In genomic region chr1:66136423-66136822, GRCh38 we compare ENCODE assay signal across 7 cellular contexts.
A peak's percentile ranks its signal among the peaks of the same experiment; 100 is the strongest.
DNase-seq lines count a peak whose midpoint lies in the region; ATAC-seq, FAIRE-seq and TF ChIP-seq lines count a peak whose summit lies in the region.
"Not testable (repeated sequence)": the region's sequence is repeated elsewhere in the genome, so short reads cannot be mapped to it uniquely, and the experiment has no call there.

No MANE protein-coding gene starts in this region.

- ATAC-seq in left lobe of liver (peak; percentile 26), right lobe of liver (peak in 2 of 4 donors; percentile 73 to 88)

- H3K27ac ChIP-seq in OCI-LY1 (ENCODE audit: low read depth, low read length, poor library complexity, severe bottlenecking) (peak overlapping the region; percentile 59), angular gyrus (ENCODE audit: low read depth, low read length) (peak overlapping the region; percentile 62), caudate nucleus (ENCODE audit: low read depth, low read length) (peak overlapping the region; percentile 24)
- H3K27ac ChIP-seq in right lobe of liver; small intestine (ENCODE audit: low read depth in 1 of 2, low read length in 1 of 2): not testable (repeated sequence)

- DNase-seq in Calu3; caudate nucleus (lab: John Stamatoyannopoulos, UW); left lobe of liver (ENCODE audit: low spot score): not testable (repeated sequence)
- DNase-seq in right lobe of liver (peak in 2 of 3 donors; percentile 34 to 46), small intestine (peak; percentile 44)

- H3K9me2 ChIP-seq in OCI-LY1 (ENCODE audit: low read depth, low read length): not testable (repeated sequence)

- H3K4me1 Mint-ChIP-seq in Calu3 (ENCODE audit: low read depth, unreplicated experiment): not testable (repeated sequence)

- not testable (repeated sequence) for H3K36me3 ChIP-seq in OCI-LY1 (ENCODE audit: insufficient read depth, low read length); right lobe of liver; small intestine (ENCODE audit: control insufficient read depth in 2 of 2, insufficient read depth in 2 of 2, low read length in 2 of 2)

- H3K4me1 ChIP-seq in OCI-LY1 (ENCODE audit: insufficient read depth, low read length, severe bottlenecking): peaks cover 71% of the 10 kb centered on the region
- H3K4me1 ChIP-seq in right lobe of liver; small intestine (ENCODE audit: control insufficient read depth in 2 of 2, insufficient read depth in 1 of 2, low read depth in 1 of 2, low read length in 1 of 2): not testable (repeated sequence)

- not testable (repeated sequence) for H3K36me3 Mint-ChIP-seq in Calu3 (ENCODE audit: insufficient read depth, unreplicated experiment)

- H3K9ac ChIP-seq in OCI-LY1 (ENCODE audit: low read length): not testable (repeated sequence)

- not testable (repeated sequence) for H3K79me2 ChIP-seq in OCI-LY1 (ENCODE audit: insufficient read depth, low read length)

- not testable (repeated sequence) for H3K4me3 ChIP-seq in OCI-LY1 (ENCODE audit: low read depth, low read length, poor library complexity, severe bottlenecking); right lobe of liver; small intestine (ENCODE audit: low read depth in 1 of 2, low read length in 2 of 2)

- intact Hi-C loops in Calu3 (cut with micrococcal nuclease; ENCODE audit: unreplicated experiment); right lobe of liver (cut with DNase I): not testable (repeated sequence)

- H3K4me3 Mint-ChIP-seq in Calu3 (ENCODE audit: low read depth, unreplicated experiment): not testable (repeated sequence)

- H3F3A ChIP-seq in OCI-LY1 (ENCODE audit: insufficient read depth, low read length): not testable (repeated sequence)

- TF ChIP-seq CTCF in Calu3 (IDR thresholded peaks at IDR 0.05; ENCODE audit: unreplicated experiment); OCI-LY1 (IDR thresholded peaks at IDR 0.05; ENCODE audit: low read length); right lobe of liver (IDR thresholded peaks at IDR 0.05): not testable (repeated sequence)

- not testable (repeated sequence) for H3K27me3 Mint-ChIP-seq in Calu3 (ENCODE audit: unreplicated experiment)

- H3K27me3 ChIP-seq in OCI-LY1 (ENCODE audit: insufficient read depth, low read length); right lobe of liver; small intestine (ENCODE audit: control insufficient read depth in 2 of 2, insufficient read depth in 2 of 2, low read length in 2 of 2): not testable (repeated sequence)

- H3K9me3 ChIP-seq in OCI-LY1 (ENCODE audit: low read length); right lobe of liver; small intestine (ENCODE audit: control insufficient read depth, low read depth): not testable (repeated sequence)

- WGBS in right lobe of liver (ENCODE audit: insufficient coverage, low coverage, low lambda C conversion rate, missing lambda C conversion rate): 46% methylated on average over 4 of the region's 4 CpGs
- 22 to 47% (median 31%) methylated on average over 4 of the region's 4 CpGs for WGBS in small intestine, 3 donors

- H2AFZ ChIP-seq in OCI-LY1 (ENCODE audit: low read length): not testable (repeated sequence)

- not testable (repeated sequence) for FAIRE-seq in small intestine (lab: Jason Lieb, UNC)

- not testable (repeated sequence) for H3K4me2 ChIP-seq in OCI-LY1 (ENCODE audit: low read length)

- not testable (repeated sequence) for H3K9me3 Mint-ChIP-seq in Calu3 (ENCODE audit: low read depth, unreplicated experiment)

- not testable (repeated sequence) for BruUV-seq in Calu3 (replicated peaks; lab: Mats Ljungman, UMichigan)

- TF ChIP-seq POLR2A in right lobe of liver (IDR thresholded peaks at IDR 0.05): not testable (repeated sequence)

- CTCF ChIA-PET in Calu3 (lab: Charles Lee): interaction anchor here (0.7 kb wide), 1 partner anchor 75 kb away, joined by 6 read pairs; no protein-coding TSS in a partner anchor

- peak overlapping the region; percentile 5 for H3K27ac Mint-ChIP-seq in Calu3 (ENCODE audit: unreplicated experiment)

- not testable (repeated sequence) for H4K20me1 ChIP-seq in OCI-LY1 (ENCODE audit: insufficient read depth, low read length)
